Comparison of ENCODE assay signal across 20 cellular contexts in genomic region chr7:132178393-132178765, GRCh38.
A peak's percentile ranks its signal among the peaks of the same experiment; 100 is the strongest.
DNase-seq lines count a peak whose midpoint lies in the region; ATAC-seq, FAIRE-seq and TF ChIP-seq lines count a peak whose summit lies in the region.
"Had no signal": no experiment of that assay in that cellular context is flagged by ENCODE, and none has a peak within 500 bp of the region (broad histone marks: within the 10 kb centered on the region; RNA-seq: fewer than 3 reads in every experiment).

No MANE protein-coding gene starts in this region.

- H3K36me3 ChIP-seq in small intestine (ENCODE audit: control insufficient read depth in 2 of 2, insufficient read depth in 2 of 2, low read length in 2 of 2): no peaks in the 10 kb centered on the region

- no peaks in the 10 kb centered on the region for H3K27me3 Mint-ChIP-seq in brain

- H3K4me3 ChIP-seq in small intestine (ENCODE audit: low read depth in 1 of 2, low read length in 2 of 2): no peak overlapping the region

- TF ChIP-seq CTCF in brain (conservative IDR thresholded peaks at IDR 0.05): no peak

- peaks cover 0 to 4% (median 0%) of the 10 kb centered on the region in 5 experiments for H3K9me3 Mint-ChIP-seq in brain
- H3K9me3 Mint-ChIP-seq: CD4-positive, alpha-beta memory T cell had no signal

- intact Hi-C loops in left colon (cut with DNase I, micrococcal nuclease): no loop called here

- DNase-seq in left colon: peak; percentile 33 to 54
- peak; percentile 80 for DNase-seq in small intestine
- no peak for DNase-seq in SKM-1 treated with dmso at 0.1 percent for 144 hours (lab: John Stamatoyannopoulos, UW; ENCODE audit: unreplicated experiment)
- no peak for DNase-seq in AG08395 (ENCODE audit: low spot score)
- DNase-seq in T-helper 1 cell: no peak
- DNase-seq: BE2C; CD4-positive, alpha-beta memory T cell; COR-L47; DMS153; DMS79 treated with DMSO at 0.1 percent for 48 hours; EL; HCEC 1CT had no signal

- ATAC-seq in left colon: peak; percentile 98
- ATAC-seq in GM21528 (IDR thresholded peaks at IDR 0.05; ENCODE audit: low FRiP score, unreplicated experiment): no peak

- no peak overlapping the region for H3K4me3 Mint-ChIP-seq in brain
- H3K4me3 Mint-ChIP-seq: CD4-positive, alpha-beta memory T cell had no signal

- no peaks in the 10 kb centered on the region for H3K9me3 ChIP-seq in small intestine (ENCODE audit: control insufficient read depth, low read depth)
- H3K9me3 ChIP-seq: BE2C had no signal

- H3K27me3 ChIP-seq in small intestine (ENCODE audit: control insufficient read depth in 2 of 2, insufficient read depth in 2 of 2, low read length in 2 of 2): no peaks in the 10 kb centered on the region
- H3K27me3 ChIP-seq: BE2C had no signal

- peak overlapping the region in 3 of 5 experiments; percentile 35 to 85 (median 74) for H3K27ac Mint-ChIP-seq in brain
- H3K27ac Mint-ChIP-seq: CD4-positive, alpha-beta memory T cell had no signal

- WGBS in small intestine, 3 donors: 22 to 72% (median 54%) methylated on average over 1 of the region's 1 CpG

- H3K4me1 Mint-ChIP-seq in brain: no peaks in the 10 kb centered on the region
- H3K4me1 Mint-ChIP-seq: CD4-positive, alpha-beta memory T cell had no signal

- H3K4me1 ChIP-seq in small intestine (ENCODE audit: control insufficient read depth in 2 of 2, insufficient read depth in 1 of 2, low read depth in 1 of 2, low read length in 1 of 2): no peaks in the 10 kb centered on the region
- H3K4me1 ChIP-seq: BE2C had no signal

- no peak overlapping the region for H3K27ac ChIP-seq in small intestine (ENCODE audit: low read depth in 1 of 2, low read length in 1 of 2)
- H3K27ac ChIP-seq: C4-2B, HL-60 had no signal

- FAIRE-seq in small intestine (lab: Jason Lieb, UNC): no peak
- FAIRE-seq: A204.1, D721Med, G401.6, GM12891 had no signal

- H3K36me3 Mint-ChIP-seq in brain: peaks cover 12% of the 10 kb centered on the region
- H3K36me3 Mint-ChIP-seq: CD4-positive, alpha-beta memory T cell had no signal

Comparison
In these comparisons a context has a peak if more than half of its experiments do, and no peak if none do; other contexts are left out.
1. DNase-seq: peak in left colon (2 of 2) and small intestine (single experiment); none in SKM-1 treated with dmso at 0.1 percent for 144 hours (single experiment), AG08395 (single experiment) and T-helper 1 cell (0 of 5).